In genomic region chr19:18731562-18732008, GRCh38 we compare ENCODE assay signal across 25 cellular contexts. TPM values are rescaled to one million over a fixed set of nuclear protein-coding genes. Genes with fewer than 3 reads are reported as not detected.
DNase-seq lines count a peak whose midpoint lies in the region; ATAC-seq and TF ChIP-seq lines count a peak whose summit lies in the region.
"Had no signal": no experiment of that assay in that cellular context is flagged by ENCODE, and none has a peak within 500 bp of the region (broad histone marks: within the 10 kb centered on the region; RNA-seq: fewer than 3 reads in every experiment).

No MANE protein-coding gene starts in this region.

- TF ChIP-seq POLR2A in HCT116 (IDR thresholded peaks at IDR 0.05; ENCODE audit: borderline replicate concordance, extremely low read depth, insufficient read depth, insufficient read length) (no peak), upper lobe of left lung (IDR thresholded peaks at IDR 0.05) (no peak)

- no peaks in the 10 kb centered on the region for H3K9me3 ChIP-seq in A673 (ENCODE audit: low read depth, low read length, poor library complexity, severe bottlenecking)
- no peaks in the 10 kb centered on the region for H3K9me3 ChIP-seq in HCT116 (ENCODE audit: control insufficient read depth in 1 of 2, insufficient read depth in 1 of 2, low read depth in 1 of 2, low read length in 2 of 2)
- no peaks in the 10 kb centered on the region for H3K9me3 ChIP-seq in mucosa of descending colon
- H3K9me3 ChIP-seq in upper lobe of left lung: no peaks in the 10 kb centered on the region
- H3K9me3 ChIP-seq: heart right ventricle, lower lobe of right lung, Peyer's patch, right atrium auricular region had no signal

- no TSS peak for BruUV-seq in A673 (replicated peaks; lab: Mats Ljungman, UMichigan)
- no TSS peak for BruUV-seq in HCT116 (replicated peaks; lab: Mats Ljungman, UMichigan)

- intact Hi-C loops in A673 (cut with micrococcal nuclease; ENCODE audit: unreplicated experiment): no loop called here
- intact Hi-C loops in HCT116 (cut with micrococcal nuclease): no loop called here
- intact Hi-C loops in mucosa of descending colon (cut with DNase I, micrococcal nuclease): no loop called here

- DNase-seq in A673 (ENCODE audit: low spot score) (peak; percentile 58), HCT116 (ENCODE audit: low read depth, low spot score) (no peak), choroid plexus epithelial cell (ENCODE audit: low read depth) (peak; percentile 32), mucosa of descending colon (no peak), SK-N-DZ (ENCODE audit: low spot score) (no peak), GDM1 (lab: John Stamatoyannopoulos, UW) (no peak), upper lobe of left lung (no peak)
- DNase-seq: activated naive CD8-positive, alpha-beta T cell treated with anti-CD3 and anti-CD28 coated beads for 36 hours; CD4-positive, alpha-beta T cell; DND-41; heart right ventricle; lower lobe of right lung; NCI-H1105; occipital lobe; Peyer's patch; T-helper 2 cell had no signal

- no peak overlapping the region for H3K9ac ChIP-seq in HCT116 (ENCODE audit: low read length)

- no peak overlapping the region for H3K4me3 ChIP-seq in A673 (ENCODE audit: low read depth, low read length, poor library complexity, severe bottlenecking)
- no peak overlapping the region for H3K4me3 ChIP-seq in HCT116 (replicated peaks in 1 of 2; ENCODE audit: low read depth in 1 of 2, low read length in 2 of 2)
- no peak overlapping the region for H3K4me3 ChIP-seq in choroid plexus epithelial cell (ENCODE audit: low read depth, low read length)
- H3K4me3 ChIP-seq in mucosa of descending colon: no peak overlapping the region
- no peak overlapping the region for H3K4me3 ChIP-seq in upper lobe of left lung
- H3K4me3 ChIP-seq: coronary artery, heart right ventricle, lower lobe of right lung, Peyer's patch, right atrium auricular region had no signal

- CTCF ChIA-PET in A673 (lab: Charles Lee): no interaction called here
- CTCF ChIA-PET in HCT116 (lab: Charles Lee): no interaction called here

- TF ChIP-seq CTCF in A673 (conservative IDR thresholded peaks at IDR 0.05; ENCODE audit: low read depth, low read length): no peak
- TF ChIP-seq CTCF in HCT116 (IDR thresholded peaks at IDR 0.05 in 2 of 3, conservative IDR thresholded peaks at IDR 0.05 in 1 of 3; ENCODE audit: borderline replicate concordance in 1 of 3, insufficient read depth in 1 of 3, low read depth in 2 of 3, low read length in 2 of 3): no peak
- no peak for TF ChIP-seq CTCF in choroid plexus epithelial cell (conservative IDR thresholded peaks at IDR 0.05; ENCODE audit: low read depth, low read length)
- no peak for TF ChIP-seq CTCF in mucosa of descending colon (IDR thresholded peaks at IDR 0.05)
- no peak for TF ChIP-seq CTCF in upper lobe of left lung (IDR thresholded peaks at IDR 0.05)

- H3K27me3 ChIP-seq in A673 (replicated peaks; ENCODE audit: insufficient read depth, low read depth, low read length, poor library complexity): no peaks in the 10 kb centered on the region
- no peaks in the 10 kb centered on the region for H3K27me3 ChIP-seq in HCT116 (ENCODE audit: insufficient read depth, low read length)
- no peaks in the 10 kb centered on the region for H3K27me3 ChIP-seq in upper lobe of left lung
- H3K27me3 ChIP-seq: heart right ventricle, Peyer's patch, right atrium auricular region had no signal

- TF ChIP-seq EP300 in upper lobe of left lung (IDR thresholded peaks at IDR 0.05): no peak

- H3K4me2 ChIP-seq in HCT116 (ENCODE audit: low read length): peak overlapping the region; percentile 7; the same call in 1 of the 2 replicates

- no peaks in the 10 kb centered on the region for H3K9me2 ChIP-seq in HCT116 (ENCODE audit: insufficient read depth)

- no peak for ATAC-seq in HCT116
- ATAC-seq in mucosa of descending colon: peak; percentile 32
- no peak for ATAC-seq in upper lobe of left lung (ENCODE audit: low FRiP score in 2 of 2)
- ATAC-seq in HG03432 (IDR thresholded peaks at IDR 0.05; ENCODE audit: unreplicated experiment): no peak
- ATAC-seq: lower lobe of right lung had no signal

- peak overlapping the region; percentile 48 for H3K27ac ChIP-seq in A673 (ENCODE audit: low read depth, low read length, poor library complexity, severe bottlenecking)
- H3K27ac ChIP-seq in HCT116 (ENCODE audit: low read depth, low read length): no peak overlapping the region
- H3K27ac ChIP-seq in upper lobe of left lung: no peak overlapping the region
- H3K27ac ChIP-seq: coronary artery, heart right ventricle, lower lobe of right lung, Peyer's patch, right atrium auricular region had no signal

- 63 to 90% methylated on average over 4 to 12 of the region's 15 CpGs for WGBS in upper lobe of left lung, 2 donors

- peaks cover 47% of the 10 kb centered on the region for H3K4me1 ChIP-seq in A673 (ENCODE audit: insufficient read depth, low read length, poor library complexity, severe bottlenecking)
- H3K4me1 ChIP-seq in HCT116 (ENCODE audit: control insufficient read depth in 1 of 2, insufficient read depth in 2 of 2, low read length in 2 of 2): peaks cover 4 to 14% of the 10 kb centered on the region in 2 experiments; a peak in 3 of 4 replicates
- H3K4me1 ChIP-seq in mucosa of descending colon (ENCODE audit: low read depth): no peaks in the 10 kb centered on the region
- no peaks in the 10 kb centered on the region for H3K4me1 ChIP-seq in upper lobe of left lung

- H4K20me1 ChIP-seq in HCT116 (ENCODE audit: insufficient read depth): no peaks in the 10 kb centered on the region

- H3K79me2 ChIP-seq in HCT116 (ENCODE audit: insufficient read depth, low read length): no peaks in the 10 kb centered on the region

- no peak for TF ChIP-seq RAD21 in HCT116 (IDR thresholded peaks at IDR 0.05; ENCODE audit: low read depth)

- RAD21 ChIA-PET in HCT116 (lab: Charles Lee; ENCODE audit: low non-redundant PET in 1 of 2, low total read pairs in 2 of 2, uncharacterized antibody in 2 of 2, unreplicated experiment in 2 of 2): no interaction called here

- H2AFZ ChIP-seq in HCT116 (ENCODE audit: low read depth, low read length, poor library complexity, severe bottlenecking): no peak overlapping the region

- POLR2A ChIA-PET in A673 (lab: Charles Lee; ENCODE audit: low non-redundant PET) (no interaction called here), HCT116 (lab: Charles Lee) (no interaction called here)

- no peaks in the 10 kb centered on the region for H3K36me3 ChIP-seq in A673 (ENCODE audit: insufficient read depth, low read length, poor library complexity, severe bottlenecking)
- no peaks in the 10 kb centered on the region for H3K36me3 ChIP-seq in HCT116 (ENCODE audit: control insufficient read depth in 1 of 2, insufficient read depth in 2 of 2, low read length in 2 of 2)
- no peaks in the 10 kb centered on the region for H3K36me3 ChIP-seq in mucosa of descending colon (ENCODE audit: low read depth)
- no peaks in the 10 kb centered on the region for H3K36me3 ChIP-seq in upper lobe of left lung
- H3K36me3 ChIP-seq: Peyer's patch, right atrium auricular region had no signal

TF ChIP-seq in HCT116, 20 proteins besides CTCF, POLR2A, EP300 and RAD21 (continues in another document):
- TF ChIP-seq ZFX (IDR thresholded peaks at IDR 0.05) (no peak), ATF3 (IDR thresholded peaks at IDR 0.05) (no peak), EZH2 (IDR thresholded peaks at IDR 0.05) (no peak), FOSL1 (IDR thresholded peaks at IDR 0.05; ENCODE audit: low read depth) (no peak), MAX (IDR thresholded peaks at IDR 0.05) (no peak), TCF7L2 (IDR thresholded peaks at IDR 0.05; ENCODE audit: borderline replicate concordance, extremely low read depth, insufficient read depth, insufficient read length) (no peak), JUND (IDR thresholded peaks at IDR 0.05) (no peak), CEBPB (IDR thresholded peaks at IDR 0.05; ENCODE audit: low read depth) (no peak), SIN3A (IDR thresholded peaks at IDR 0.05; ENCODE audit: low read depth) (no peak), ELF1 (IDR thresholded peaks at IDR 0.05; ENCODE audit: borderline replicate concordance, low read depth) (no peak), SRF (IDR thresholded peaks at IDR 0.05; ENCODE audit: low read depth) (no peak), EGR1 (IDR thresholded peaks at IDR 0.05; ENCODE audit: low read depth) (no peak)

RNA-seq across cellular contexts. Expression of gene CRTC1, which starts 48.1 kb away (rescaled TPM):
- 18.1 and 20.3 TPM in 2 replicates for total RNA-seq in A673 (2021)
- 14.9 TPM for total RNA-seq in HCT116 (2021; ENCODE audit: unreplicated experiment)
- 13.0 and 13.1 TPM in 2 replicates for polyA plus RNA-seq in HCT116 (2012)
- 10 to 100 TPM; 11.5 to 15.1 (median 12.5) TPM for total RNA-seq in mucosa of descending colon
- polyA plus RNA-seq in SK-N-DZ (2014; cell fraction: cytosol; rRNA removed): 1.8 and 2.4 TPM in 2 replicates
- polyA plus RNA-seq in SK-N-DZ (2014; cell fraction: nucleus; rRNA removed): 9.7 and 10.7 TPM in 2 replicates
- 10 to 100 TPM in 4 of 6 donors, 1 to 10 TPM in 2; 5.9 to 27.2 (median 15.6) TPM for total RNA-seq in upper lobe of left lung

RNA-seq across cellular contexts. Expression of gene COMP, which starts 59.5 kb away (rescaled TPM):
- total RNA-seq in A673 (2021) (not detected in 2 replicates), HCT116 (2021; ENCODE audit: unreplicated experiment) (not detected), mucosa of descending colon (under 1 TPM in 2 of 3 donors, not detected in 1; 0.12 to 0.95 TPM), upper lobe of left lung (1 to 10 TPM in 4 of 6 donors, not detected in 2; 1.8 to 8.5 (median 4.3) TPM)
- not detected in 2 replicates for polyA plus RNA-seq in HCT116 (2012)
- 0.08 TPM in 1 of 2 replicates, not detected in the other for polyA plus RNA-seq in SK-N-DZ (2014; cell fraction: cytosol; rRNA removed)
- polyA plus RNA-seq in SK-N-DZ (2014; cell fraction: nucleus; rRNA removed): 0.28 TPM in 1 of 2 replicates, not detected in the other
- total RNA-seq: activated naive CD8-positive, alpha-beta T cell treated with anti-CD3 and anti-CD28 coated beads for 36 hours; activated T-helper 1 cell treated with anti-CD3 and anti-CD28 coated beads, Interleukin-12 subunit alpha, Interleukin-12 subunit beta, Interleukin-2, Interleukin-4 antibody, amounts not matched to agents 30 ng/mL and 10 ng/mL and 1 ng/mL, durations not matched to agents 14 hours and 24 hours and 36 hours; CD4-positive, alpha-beta T cell; endothelial cell of umbilical vein; HT-29; LHCN-M2; NCI-H460; occipital lobe; SK-MEL-5 had no signal
- polyA plus RNA-seq: endothelial cell of umbilical vein had no signal

Comparison
In these comparisons a context has a peak if more than half of its experiments do, and no peak if none do; other contexts are left out.
1. DNase-seq: peak in A673 (single experiment) and choroid plexus epithelial cell (single experiment); none in HCT116 (single experiment), mucosa of descending colon (0 of 3), SK-N-DZ (single experiment), GDM1 (single experiment) and upper lobe of left lung (0 of 2).